Comparison of ENCODE assay signal across 23 cellular contexts in the genomic region with DNA sequence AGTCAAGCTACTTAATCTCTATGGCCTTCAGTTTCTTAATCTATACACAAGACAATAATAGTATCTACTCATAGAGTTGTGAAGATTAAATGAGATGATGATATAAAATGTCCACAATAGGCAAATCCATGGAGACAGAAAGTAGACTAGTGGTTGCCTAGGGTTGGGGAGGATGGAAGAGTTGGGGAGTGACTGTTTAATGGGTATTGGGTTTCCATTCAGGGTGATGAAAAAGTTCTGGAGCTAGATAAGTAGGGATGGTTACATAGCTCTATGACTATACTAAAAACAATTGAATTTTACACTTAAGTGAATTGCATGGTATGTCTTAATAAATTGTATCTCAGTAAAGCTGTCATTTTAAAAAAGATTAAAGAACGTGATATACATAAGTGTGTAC. TPM values are rescaled to one million over a fixed set of nuclear protein-coding genes. Genes with fewer than 3 reads are reported as not detected.
DNase-seq lines count a peak whose midpoint lies in the region; ATAC-seq and TF ChIP-seq lines count a peak whose summit lies in the region.
"Had no signal": no experiment of that assay in that cellular context is flagged by ENCODE, and none has a peak within 500 bp of the region (broad histone marks: within the 10 kb centered on the region; RNA-seq: fewer than 3 reads in every experiment).

No MANE protein-coding gene starts in this region.

- no peaks in the 10 kb centered on the region for H3K4me1 ChIP-seq in mammary epithelial cell (ENCODE audit: insufficient read depth, low read length)
- H3K4me1 ChIP-seq in naive thymus-derived CD4-positive, alpha-beta T cell (ENCODE audit: control insufficient read depth in 2 of 2, insufficient read depth in 2 of 2, low read length in 2 of 2) = no peaks in the 10 kb centered on the region
- H3K4me1 ChIP-seq: A549 had no signal

- H3K27ac Mint-ChIP-seq in MCF 10A (ENCODE audit: low read depth, unreplicated experiment) (peak overlapping the region; percentile 13), T-helper 17 cell (peak overlapping the region; percentile 14), memory B cell (peak overlapping the region; percentile 58)
- no peak overlapping the region for H3K27ac Mint-ChIP-seq in naive thymus-derived CD4-positive, alpha-beta T cell
- H3K27ac Mint-ChIP-seq: B cell; CD4-positive, alpha-beta T cell had no signal

- H3K27ac ChIP-seq in mammary epithelial cell (ENCODE audit: insufficient read depth, low read depth, low read length) = no peak overlapping the region
- H3K27ac ChIP-seq in naive thymus-derived CD4-positive, alpha-beta T cell (ENCODE audit: low read depth, low read length) = no peak overlapping the region
- H3K27ac ChIP-seq: 22Rv1; A549; BLaER1 treated with 17β-estradiol and CSF1 and Interleukin-3, amounts not matched to agents 10 nM and 100 nM; C4-2B had no signal

- intact Hi-C loops in MCF 10A (cut with micrococcal nuclease) (no loop called here), mammary epithelial cell (cut with micrococcal nuclease) (no loop called here)
- intact Hi-C loops in naive thymus-derived CD4-positive, alpha-beta T cell (cut with micrococcal nuclease) = no loop called here

- CTCF ChIA-PET in MCF 10A (lab: Yijun Ruan, JAX) (interaction anchor here (0.9 to 4.5 kb wide), 2 partner anchors 10 to 42 kb away, joined by 6 to 28 read pairs; no protein-coding TSS in a partner anchor), mammary epithelial cell (lab: Charles Lee; ENCODE audit: low non-redundant PET) (no interaction called here)
- CTCF ChIA-PET in naive thymus-derived CD4-positive, alpha-beta T cell (lab: Charles Lee) = no interaction called here

- 76% methylated on average over 1 of the region's 1 CpG for WGBS in mammary epithelial cell (ENCODE audit: low coverage, missing lambda C conversion rate)

- no peaks in the 10 kb centered on the region for H4K20me1 ChIP-seq in mammary epithelial cell (ENCODE audit: insufficient read depth, low read length)

- TF ChIP-seq CTCF in MCF 10A (IDR thresholded peaks at IDR 0.05; ENCODE audit: unreplicated experiment) (no peak), mammary epithelial cell (conservative IDR thresholded peaks at IDR 0.05 in 1 of 2, IDR thresholded peaks at IDR 0.05 in 1 of 2; ENCODE audit: extremely low read depth in 1 of 2, insufficient read depth in 1 of 2, low read depth in 1 of 2, low read length in 2 of 2) (no peak)

- no peaks in the 10 kb centered on the region for H3K79me2 ChIP-seq in mammary epithelial cell (ENCODE audit: insufficient read depth, low read length)

- no peak overlapping the region for H2AFZ ChIP-seq in mammary epithelial cell (ENCODE audit: low read depth, low read length)

- DNase-seq in MCF 10A (ENCODE audit: unreplicated experiment) (no peak), mammary epithelial cell (no peak), T-helper 17 cell (no peak), memory B cell (ENCODE audit: low spot score in 2 of 2) (no peak), NCI-H187 (lab: John Stamatoyannopoulos, UW) (no peak)
- no peak for DNase-seq in naive thymus-derived CD4-positive, alpha-beta T cell
- DNase-seq: AML-193; CD4-positive, alpha-beta T cell; CD8-positive, alpha-beta memory T cell; COR-L47; DMS 273 treated with DMSO at 0.1 percent for 48 hours; DMS153; DMS53; DMS79; DND-41; EL; GDM1 had no signal

- ATAC-seq in T-helper 17 cell = no peak
- ATAC-seq in memory B cell (ENCODE audit: low read depth) = no peak
- ATAC-seq in naive thymus-derived CD4-positive, alpha-beta T cell = no peak
- ATAC-seq: A549, GM12878 had no signal

- H3K9ac ChIP-seq in mammary epithelial cell (ENCODE audit: insufficient read depth, low read length) = no peak overlapping the region
- H3K9ac ChIP-seq: BLaER1 treated with 17β-estradiol and CSF1 and Interleukin-3, amounts not matched to agents 10 nM and 100 nM had no signal

- H3K36me3 Mint-ChIP-seq in MCF 10A (ENCODE audit: insufficient read depth, unreplicated experiment) (peaks cover 25% of the 10 kb centered on the region), T-helper 17 cell (ENCODE audit: low read depth) (no peaks in the 10 kb centered on the region), memory B cell (peaks cover 15% of the 10 kb centered on the region)
- H3K36me3 Mint-ChIP-seq in naive thymus-derived CD4-positive, alpha-beta T cell = peaks cover 0 to 5% (median 0%) of the 10 kb centered on the region in 5 donors

- H3K4me2 ChIP-seq in mammary epithelial cell (ENCODE audit: insufficient read depth, low read depth, low read length) = no peak overlapping the region
- H3K4me2 ChIP-seq: A549; BLaER1 treated with 17β-estradiol and CSF1 and Interleukin-3, amounts not matched to agents 10 nM and 100 nM had no signal

- peaks cover 8% of the 10 kb centered on the region for H3K27me3 Mint-ChIP-seq in MCF 10A (ENCODE audit: insufficient read depth, unreplicated experiment)
- H3K27me3 Mint-ChIP-seq in T-helper 17 cell = no peaks in the 10 kb centered on the region
- no peaks in the 10 kb centered on the region for H3K27me3 Mint-ChIP-seq in memory B cell
- H3K27me3 Mint-ChIP-seq in naive thymus-derived CD4-positive, alpha-beta T cell = no peaks in the 10 kb centered on the region
- H3K27me3 Mint-ChIP-seq: B cell; CD4-positive, alpha-beta T cell had no signal

- POLR2A ChIA-PET in MCF 10A (lab: Yijun Ruan, JAX) = no interaction called here
- POLR2A ChIA-PET in naive thymus-derived CD4-positive, alpha-beta T cell (lab: Charles Lee) = no interaction called here

- H3K9me3 ChIP-seq in mammary epithelial cell (replicated peaks; ENCODE audit: insufficient read depth, low read length) (no peaks in the 10 kb centered on the region), T-helper 17 cell (ENCODE audit: control insufficient read depth, low read length, poor library complexity, severe bottlenecking) (no peaks in the 10 kb centered on the region)
- no peaks in the 10 kb centered on the region for H3K9me3 ChIP-seq in naive thymus-derived CD4-positive, alpha-beta T cell (ENCODE audit: control insufficient read depth in 2 of 3, low read length in 3 of 3)
- H3K9me3 ChIP-seq: A549; BLaER1 treated with 17β-estradiol and CSF1 and Interleukin-3, amounts not matched to agents 10 nM and 100 nM had no signal

- H3K4me1 Mint-ChIP-seq in MCF 10A (ENCODE audit: insufficient read depth, unreplicated experiment) (no peaks in the 10 kb centered on the region), T-helper 17 cell (peaks cover 2% of the 10 kb centered on the region), memory B cell (no peaks in the 10 kb centered on the region)
- peaks cover 0 to 2% (median 0%) of the 10 kb centered on the region in 7 donors for H3K4me1 Mint-ChIP-seq in naive thymus-derived CD4-positive, alpha-beta T cell
- H3K4me1 Mint-ChIP-seq: B cell; CD8-positive, alpha-beta memory T cell had no signal

- dilution Hi-C loops in mammary epithelial cell (cut with HindIII; ENCODE audit: low sequenced_read_pairs) = no loop called here

- no peaks in the 10 kb centered on the region for H3K27me3 ChIP-seq in mammary epithelial cell (ENCODE audit: insufficient read depth, low read length)
- H3K27me3 ChIP-seq in naive thymus-derived CD4-positive, alpha-beta T cell (ENCODE audit: control insufficient read depth in 2 of 2, insufficient read depth in 2 of 2, low read length in 2 of 2) = no peaks in the 10 kb centered on the region

- BruUV-seq in MCF 10A (replicated peaks; lab: Mats Ljungman, UMichigan) = no TSS peak
- BruUV-seq in mammary epithelial cell (replicated peaks; lab: Mats Ljungman, UMichigan) = no TSS peak

- no peaks in the 10 kb centered on the region for H3K9me3 Mint-ChIP-seq in MCF 10A (ENCODE audit: unreplicated experiment)
- H3K9me3 Mint-ChIP-seq in memory B cell = no peaks in the 10 kb centered on the region
- no peaks in the 10 kb centered on the region for H3K9me3 Mint-ChIP-seq in naive thymus-derived CD4-positive, alpha-beta T cell
- H3K9me3 Mint-ChIP-seq: CD4-positive, alpha-beta T cell; CD8-positive, alpha-beta memory T cell had no signal

- H3K4me3 Mint-ChIP-seq in MCF 10A (ENCODE audit: unreplicated experiment) = no peak overlapping the region
- no peak overlapping the region for H3K4me3 Mint-ChIP-seq in T-helper 17 cell
- H3K4me3 Mint-ChIP-seq in memory B cell = no peak overlapping the region
- no peak overlapping the region for H3K4me3 Mint-ChIP-seq in naive thymus-derived CD4-positive, alpha-beta T cell
- H3K4me3 Mint-ChIP-seq: B cell; CD4-positive, alpha-beta T cell; CD8-positive, alpha-beta memory T cell had no signal

- no peaks in the 10 kb centered on the region for H3K36me3 ChIP-seq in mammary epithelial cell (ENCODE audit: insufficient read depth, low read length)
- peaks cover 0 to 19% (median 0%) of the 10 kb centered on the region in 3 experiments for H3K36me3 ChIP-seq in naive thymus-derived CD4-positive, alpha-beta T cell (ENCODE audit: control insufficient read depth in 2 of 3, insufficient read depth in 3 of 3, low read length in 3 of 3)

- H3K4me3 ChIP-seq in mammary epithelial cell (replicated peaks in 1 of 3; ENCODE audit: insufficient read depth in 1 of 3, low read depth in 2 of 3, low read length in 3 of 3) = no peak overlapping the region
- H3K4me3 ChIP-seq in naive thymus-derived CD4-positive, alpha-beta T cell (ENCODE audit: low read length) = no peak overlapping the region
- H3K4me3 ChIP-seq: A549; BLaER1 treated with 17β-estradiol and CSF1 and Interleukin-3, amounts not matched to agents 10 nM and 100 nM; GM12878 had no signal

- in situ Hi-C loops in mammary epithelial cell (cut with MboI; ENCODE audit: low sequenced_read_pairs in 2 of 2) = no loop called here

RNA-seq across cellular contexts. Expression of a gene that starts 35.7 kb away (rescaled TPM):
- total RNA-seq in MCF 10A (2022) = 2.9 and 5.1 TPM in 2 replicates
- total RNA-seq in mammary epithelial cell = 1 to 10 TPM; 2.2 to 7.2 TPM
- polyA plus RNA-seq in mammary epithelial cell = 1.1 TPM
- polyA minus RNA-seq in mammary epithelial cell = 13.1 TPM
- 10 to 100 TPM in 1 of 2 donors, 1 to 10 TPM in 1; 8.0 to 10.8 TPM for total RNA-seq in T-helper 17 cell
- 1 to 10 TPM; 5.8 to 8.9 (median 8.2) TPM for total RNA-seq in naive thymus-derived CD4-positive, alpha-beta T cell
- 1 to 10 TPM in 1 of 2 donors, under 1 TPM in 1; 0.64 to 2.5 TPM for polyA plus RNA-seq in naive thymus-derived CD4-positive, alpha-beta T cell

Comparison
In these comparisons a context has a peak if more than half of its experiments do, and no peak if none do; other contexts are left out.
1. H3K27ac Mint-ChIP-seq: peak in MCF 10A (single experiment), T-helper 17 cell (single experiment) and memory B cell (single experiment); none in naive thymus-derived CD4-positive, alpha-beta T cell (0 of 9).